Comparison of ENCODE assay signal across 22 cellular contexts in the genomic region with DNA sequence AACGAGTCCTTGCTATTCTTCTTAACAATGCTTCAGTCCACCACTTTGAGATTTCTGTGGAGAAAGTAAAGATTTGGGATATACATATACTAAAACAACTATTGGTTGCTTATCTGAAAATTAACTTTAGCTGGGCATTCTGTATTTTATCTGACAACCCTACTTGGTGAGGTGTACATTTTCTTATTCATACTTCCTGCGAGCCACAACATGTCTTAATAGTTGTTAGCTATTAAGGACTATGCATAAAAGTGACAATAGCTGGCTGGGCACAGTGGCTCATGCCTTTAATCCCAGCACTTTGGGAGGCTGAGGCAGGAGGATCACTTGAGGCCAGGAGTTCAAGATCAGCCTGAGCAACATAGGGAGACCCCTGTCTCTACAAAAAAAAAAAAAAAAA. TPM values are rescaled to one million over a fixed set of nuclear protein-coding genes. Genes with fewer than 3 reads are reported as not detected.
DNase-seq lines count a peak whose midpoint lies in the region; ATAC-seq and TF ChIP-seq lines count a peak whose summit lies in the region.
"Had no signal": no experiment of that assay in that cellular context is flagged by ENCODE, and none has a peak within 500 bp of the region (broad histone marks: within the 10 kb centered on the region; RNA-seq: fewer than 3 reads in every experiment).

No MANE protein-coding gene starts in this region.

- peaks cover 47% of the 10 kb centered on the region for H3K4me1 Mint-ChIP-seq in activated CD4-positive, alpha-beta T cell treated with anti-CD3 and anti-CD28 coated beads, Interleukin-2, amount 10 ng/mL, durations not matched to agents 24 days and 14 days
- peaks cover 46% of the 10 kb centered on the region for H3K4me1 Mint-ChIP-seq in CD4-positive, alpha-beta T cell (ENCODE audit: low read depth)
- H3K4me1 Mint-ChIP-seq in activated B cell treated with CpG ODN at 0.5 μM for 24 hours (peaks cover 43% of the 10 kb centered on the region), immature natural killer cell (peaks cover 47% of the 10 kb centered on the region in 2 donors)

- no peak for DNase-seq in activated CD4-positive, alpha-beta T cell treated with anti-CD3 and anti-CD28 coated beads, Interleukin-2, amount 10 ng/mL, durations not matched to agents 24 days and 14 days
- no peak for DNase-seq in activated CD4-positive, alpha-beta T cell treated with anti-CD3 and anti-CD28 coated beads, Interleukin-2, amount 50 U/mL, for 4 hours
- no peak for DNase-seq in CD4-positive, alpha-beta T cell
- DNase-seq in activated B cell treated with CpG ODN at 0.5 μM for 24 hours (no peak), immature natural killer cell (no peak), NCI-H526 (lab: John Stamatoyannopoulos, UW) (no peak), hypothalamus (lab: John Stamatoyannopoulos, UW) (no peak)
- DNase-seq: DMS 273 treated with DMSO at 0.1 percent for 48 hours, DMS79 treated with DMSO at 0.1 percent for 48 hours, NCI-H1694, NCI-H2081, NCI-H2171, NCI-H345 had no signal

- no peak overlapping the region for H3K27ac Mint-ChIP-seq in activated CD4-positive, alpha-beta T cell treated with anti-CD3 and anti-CD28 coated beads, Interleukin-2, amount 10 ng/mL, durations not matched to agents 24 days and 14 days
- no peak overlapping the region for H3K27ac Mint-ChIP-seq in CD4-positive, alpha-beta T cell
- H3K27ac Mint-ChIP-seq in activated B cell treated with CpG ODN at 0.5 μM for 24 hours (peak overlapping the region; percentile 4), immature natural killer cell (peak overlapping the region in 5 of 6 donors; percentile 23 to 66 (median 39))

- ATAC-seq in CD4-positive, alpha-beta T cell (ENCODE audit: poor library complexity), result no peak
- ATAC-seq in activated B cell treated with CpG ODN at 0.5 μM for 24 hours (ENCODE audit: low read depth) (no peak), HG03442 (IDR thresholded peaks at IDR 0.05; ENCODE audit: unreplicated experiment) (no peak)

- H3K27ac ChIP-seq in CD4-positive, alpha-beta T cell (ENCODE audit: low read depth, low read length), result peak overlapping the region; percentile 87
- H3K27ac ChIP-seq: C4-2B had no signal

- POLR2A ChIA-PET in CD4-positive, alpha-beta T cell (lab: Charles Lee), result interaction anchor here (1.1 to 16.2 kb wide), 5 partner anchors 8 to 184 kb away, joined by 3 to 393 read pairs (median 8); no protein-coding TSS in a partner anchor
- POLR2A ChIA-PET in activated B cell treated with CpG ODN at 0.5 μM for 24 hours (lab: Charles Lee), result interaction anchor here (0.6 kb wide), 1 partner anchor 753 kb away, joined by 3 read pairs; no protein-coding TSS in a partner anchor

- CTCF ChIA-PET in CD4-positive, alpha-beta T cell (lab: Charles Lee), result interaction anchor here (0.7 to 2.3 kb wide), 7 partner anchors 10 to 588 kb away, joined by 3 to 21 read pairs (median 5); no protein-coding TSS in a partner anchor
- CTCF ChIA-PET in activated B cell treated with CpG ODN at 0.5 μM for 24 hours (lab: Charles Lee), result interaction anchor here (2.0 kb wide), 1 partner anchor 93 kb away, joined by 6 read pairs; no protein-coding TSS in a partner anchor

- H3K9me3 ChIP-seq in CD4-positive, alpha-beta T cell (ENCODE audit: control insufficient read depth, low read length), result no peaks in the 10 kb centered on the region
- H3K9me3 ChIP-seq: Caco-2, Peyer's patch had no signal

- H3K36me3 Mint-ChIP-seq in activated CD4-positive, alpha-beta T cell treated with anti-CD3 and anti-CD28 coated beads, Interleukin-2, amount 10 ng/mL, durations not matched to agents 24 days and 14 days (ENCODE audit: low read depth), result peaks cover 4% of the 10 kb centered on the region
- H3K36me3 Mint-ChIP-seq in CD4-positive, alpha-beta T cell (ENCODE audit: low read depth), result peaks cover 21% of the 10 kb centered on the region
- peaks cover 2% of the 10 kb centered on the region for H3K36me3 Mint-ChIP-seq in activated B cell treated with CpG ODN at 0.5 μM for 24 hours (ENCODE audit: low read depth)
- H3K36me3 Mint-ChIP-seq in immature natural killer cell, result peaks cover 0 to 6% (median 4%) of the 10 kb centered on the region in 3 donors
- H3K36me3 Mint-ChIP-seq: IgD-negative memory B cell had no signal

- intact Hi-C loops in activated CD4-positive, alpha-beta T cell treated with anti-CD3 and anti-CD28 coated beads, Interleukin-2, amount 10 ng/mL, durations not matched to agents 24 days and 14 days (cut with micrococcal nuclease), result loop anchor here (2.0 to 5.0 kb wide), 2 partner anchors 29 to 90 kb away; partner anchors contain the start of gene TMA7B
- intact Hi-C loops in CD4-positive, alpha-beta T cell (cut with DNase I, micrococcal nuclease), result loop anchor here in 1 of 2 experiments (2.0 kb wide), 1 partner anchor 17 kb away; no protein-coding TSS in a partner anchor
- intact Hi-C loops in activated B cell treated with CpG ODN at 0.5 μM for 24 hours (cut with micrococcal nuclease), result no loop called here

- no peak for TF ChIP-seq CTCF in CD4-positive, alpha-beta T cell (IDR thresholded peaks at IDR 0.05)
- TF ChIP-seq CTCF in activated B cell treated with CpG ODN at 0.5 μM for 24 hours (IDR thresholded peaks at IDR 0.05), result no peak

- H3K9me3 Mint-ChIP-seq in activated CD4-positive, alpha-beta T cell treated with anti-CD3 and anti-CD28 coated beads, Interleukin-2, amount 10 ng/mL, durations not matched to agents 24 days and 14 days, result no peaks in the 10 kb centered on the region
- no peaks in the 10 kb centered on the region for H3K9me3 Mint-ChIP-seq in CD4-positive, alpha-beta T cell
- H3K9me3 Mint-ChIP-seq in activated B cell treated with CpG ODN at 0.5 μM for 24 hours, result no peaks in the 10 kb centered on the region
- H3K9me3 Mint-ChIP-seq in immature natural killer cell, result no peaks in the 10 kb centered on the region
- H3K9me3 Mint-ChIP-seq: IgD-negative memory B cell had no signal

- H3K27me3 ChIP-seq in CD4-positive, alpha-beta T cell (ENCODE audit: control insufficient read depth, insufficient read depth, low read length), result no peaks in the 10 kb centered on the region
- H3K27me3 ChIP-seq: Peyer's patch had no signal

- no peaks in the 10 kb centered on the region for H3K27me3 Mint-ChIP-seq in activated CD4-positive, alpha-beta T cell treated with anti-CD3 and anti-CD28 coated beads, Interleukin-2, amount 10 ng/mL, durations not matched to agents 24 days and 14 days
- no peaks in the 10 kb centered on the region for H3K27me3 Mint-ChIP-seq in CD4-positive, alpha-beta T cell
- H3K27me3 Mint-ChIP-seq in activated B cell treated with CpG ODN at 0.5 μM for 24 hours (no peaks in the 10 kb centered on the region), immature natural killer cell (ENCODE audit: low read depth in 3 of 3) (peaks cover 0 to 3% (median 0%) of the 10 kb centered on the region in 3 donors)
- H3K27me3 Mint-ChIP-seq: IgD-negative memory B cell had no signal

- H3K4me3 Mint-ChIP-seq in activated CD4-positive, alpha-beta T cell treated with anti-CD3 and anti-CD28 coated beads, Interleukin-2, amount 10 ng/mL, durations not matched to agents 24 days and 14 days, result peak overlapping the region; percentile 24
- H3K4me3 Mint-ChIP-seq in CD4-positive, alpha-beta T cell, result no peak overlapping the region
- H3K4me3 Mint-ChIP-seq in activated B cell treated with CpG ODN at 0.5 μM for 24 hours (no peak overlapping the region), immature natural killer cell (peak overlapping the region in 3 of 5 donors; percentile 31 to 47 (median 42))

RNA-seq across cellular contexts. Expression of gene TMA7B, which starts 28.0 kb away (rescaled TPM):
- 0.90 and 0.96 TPM in 2 replicates for total RNA-seq in activated CD4-positive, alpha-beta T cell treated with anti-CD3 and anti-CD28 coated beads, Interleukin-2, amount 10 ng/mL, durations not matched to agents 24 days and 14 days
- 1 to 10 TPM; 5.7 to 6.5 TPM for total RNA-seq in CD4-positive, alpha-beta T cell
- 0.58 TPM in 1 of 2 replicates, not detected in the other for total RNA-seq in activated B cell treated with CpG ODN at 0.5 μM for 24 hours
- polyA plus RNA-seq in immature natural killer cell, result 1 to 10 TPM in 2 of 3 donors, not detected in 1; 1.4 to 2.1 TPM
- total RNA-seq: Caco-2, H7, MCF 10A, OCI-LY7, Peyer's patch had no signal
- polyA plus RNA-seq: AG04450 had no signal

RNA-seq across cellular contexts. Expression of gene GRAP2, which starts 31.3 kb away (rescaled TPM):
- 34.4 and 38.4 TPM in 2 replicates for total RNA-seq in activated CD4-positive, alpha-beta T cell treated with anti-CD3 and anti-CD28 coated beads, Interleukin-2, amount 10 ng/mL, durations not matched to agents 24 days and 14 days
- 10 to 100 TPM; 65.3 to 75.6 TPM for total RNA-seq in CD4-positive, alpha-beta T cell
- 4.2 and 4.3 TPM in 2 replicates for total RNA-seq in activated B cell treated with CpG ODN at 0.5 μM for 24 hours
- 10 to 100 TPM; 41.7 to 67.5 (median 46.0) TPM for polyA plus RNA-seq in immature natural killer cell
- total RNA-seq: Caco-2, OCI-LY7 had no signal
- polyA plus RNA-seq: AG04450 had no signal

RNA-seq across cellular contexts. Expression of gene ENTHD1, which starts 38.6 kb away (rescaled TPM):
- total RNA-seq in activated CD4-positive, alpha-beta T cell treated with anti-CD3 and anti-CD28 coated beads, Interleukin-2, amount 10 ng/mL, durations not matched to agents 24 days and 14 days, result 0.09 and 0.56 TPM in 2 replicates
- total RNA-seq in CD4-positive, alpha-beta T cell, result under 1 TPM in 1 of 2 experiments, not detected in 1; 0.47 TPM
- total RNA-seq in activated B cell treated with CpG ODN at 0.5 μM for 24 hours, result 0.15 TPM in 1 of 2 replicates, not detected in the other
- not detected for polyA plus RNA-seq in immature natural killer cell
- total RNA-seq: Caco-2, H7, MCF 10A, OCI-LY7, Peyer's patch had no signal
- polyA plus RNA-seq: AG04450 had no signal

Comparison
In these comparisons a context has a peak if more than half of its experiments do, and no peak if none do; other contexts are left out.
1. H3K27ac Mint-ChIP-seq: peak in activated B cell treated with CpG ODN at 0.5 μM for 24 hours (single experiment) and immature natural killer cell (5 of 6); none in activated CD4-positive, alpha-beta T cell treated with anti-CD3 and anti-CD28 coated beads, Interleukin-2, amount 10 ng/mL, durations not matched to agents 24 days and 14 days (single experiment) and CD4-positive, alpha-beta T cell (single experiment).
2. H3K4me3 Mint-ChIP-seq: peak in activated CD4-positive, alpha-beta T cell treated with anti-CD3 and anti-CD28 coated beads, Interleukin-2, amount 10 ng/mL, durations not matched to agents 24 days and 14 days (single experiment) and immature natural killer cell (3 of 5); none in CD4-positive, alpha-beta T cell (single experiment) and activated B cell treated with CpG ODN at 0.5 μM for 24 hours (single experiment).